In the genomic region with DNA sequence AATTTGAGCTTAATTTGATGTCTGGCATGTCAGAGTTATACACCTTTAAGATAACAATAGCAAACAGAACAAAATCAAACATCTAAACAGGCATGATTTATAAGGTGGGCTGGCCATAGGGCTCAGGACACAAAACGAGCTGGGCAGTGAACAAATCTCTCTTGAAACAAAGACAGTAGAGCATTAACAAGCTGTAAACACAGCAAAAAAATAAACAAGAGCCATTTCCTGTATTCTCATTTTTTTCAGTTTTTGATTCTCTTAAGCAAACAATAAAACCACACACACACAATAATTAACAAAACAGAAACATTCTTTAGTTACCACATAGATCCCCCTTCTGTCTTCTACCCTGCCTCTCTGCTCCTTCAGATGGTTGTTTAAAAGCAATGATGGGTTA, we compare ENCODE assay signal across 14 cellular contexts.
DNase-seq lines count a peak whose midpoint lies in the region; TF ChIP-seq lines count a peak whose summit lies in the region.
"Had no signal": no experiment of that assay in that cellular context is flagged by ENCODE, and none has a peak within 500 bp of the region (broad histone marks: within the 10 kb centered on the region; RNA-seq: fewer than 3 reads in every experiment).

No MANE protein-coding gene starts in this region.

- H3K27ac Mint-ChIP-seq in type B pancreatic cell, result no peak overlapping the region
- H3K27ac Mint-ChIP-seq: CD8-positive, alpha-beta T cell had no signal

- peaks cover 8% of the 10 kb centered on the region for H3K9me3 Mint-ChIP-seq in type B pancreatic cell

- peaks cover 11% of the 10 kb centered on the region for H3K4me1 Mint-ChIP-seq in type B pancreatic cell (ENCODE audit: unreplicated experiment)

- H3K36me3 Mint-ChIP-seq in type B pancreatic cell, result peaks cover 12% of the 10 kb centered on the region
- H3K36me3 Mint-ChIP-seq: CD8-positive, alpha-beta T cell had no signal

- H3K27me3 ChIP-seq in layer of hippocampus (ENCODE audit: control insufficient read depth, insufficient read depth, low read length), result no peaks in the 10 kb centered on the region

- peaks cover 3% of the 10 kb centered on the region for H3K27me3 Mint-ChIP-seq in type B pancreatic cell

- no peak overlapping the region for H3K4me3 Mint-ChIP-seq in type B pancreatic cell
- H3K4me3 Mint-ChIP-seq: CD8-positive, alpha-beta T cell had no signal

- H3K27ac ChIP-seq in cingulate gyrus (ENCODE audit: low read depth, low read length), result peak overlapping the region; percentile 90
- peak overlapping the region; percentile 92 for H3K27ac ChIP-seq in layer of hippocampus (ENCODE audit: low read depth, low read length)
- peak overlapping the region; percentile 99 for H3K27ac ChIP-seq in temporal lobe (ENCODE audit: low read depth, low read length)

- TF ChIP-seq CTCF in type B pancreatic cell (conservative IDR thresholded peaks at IDR 0.05), result no peak

- DNase-seq in NCI-H1105 treated with DMSO at 0.1 percent for 48 hours (lab: John Stamatoyannopoulos, UW) (peak; percentile 13), NCI-H1105 (lab: John Stamatoyannopoulos, UW) (no peak), HuH-7.5 (ENCODE audit: low spot score) (no peak), GDM1 (lab: John Stamatoyannopoulos, UW) (no peak), type B pancreatic cell (ENCODE audit: extremely low spot score, unreplicated experiment) (no peak)
- DNase-seq: 8988T; CD8-positive, alpha-beta T cell; KG1; NCI-H1694; NCI-H226; NCI-H524 treated with DMSO at 0.1 percent for 48 hours had no signal
